Comparison of ENCODE assay signal across 2 cellular contexts in the genomic region with DNA sequence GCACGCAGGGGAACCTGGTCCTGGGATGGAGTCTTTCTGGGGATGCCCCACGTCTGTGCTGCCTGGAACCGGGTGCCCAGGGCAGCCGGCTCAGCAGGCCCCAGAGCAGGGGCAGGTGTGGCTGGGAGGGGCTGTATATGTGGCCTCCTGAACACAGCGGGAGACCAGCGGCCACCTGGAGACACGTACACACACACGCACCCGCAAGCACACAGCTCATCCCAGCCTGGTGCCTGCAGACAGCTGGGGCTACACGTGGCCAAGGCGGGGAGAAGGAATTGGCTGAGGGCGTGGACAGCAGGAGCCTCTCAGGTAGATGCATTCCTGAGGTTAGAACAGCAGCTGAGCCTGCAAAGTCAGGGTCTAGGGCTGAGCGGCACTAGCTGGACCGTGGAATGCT.
TF ChIP-seq lines count a peak whose summit lies in the region.

No MANE protein-coding gene starts in this region.

TF ChIP-seq in SK-N-SH, 30 proteins besides CTCF, POLR2A, EP300 and RAD21 (continued from another document):
- TF ChIP-seq USF2 (IDR thresholded peaks at IDR 0.05; ENCODE audit: borderline replicate concordance, low read depth, low read length): no peak
- no peak for TF ChIP-seq GABPA (IDR thresholded peaks at IDR 0.05; ENCODE audit: low read depth)
- TF ChIP-seq TEAD4 (IDR thresholded peaks at IDR 0.05; ENCODE audit: borderline replicate concordance, insufficient read depth): no peak
- TF ChIP-seq RCOR1 (IDR thresholded peaks at IDR 0.05; ENCODE audit: low read length): no peak

TF ChIP-seq in SK-N-SH treated with all-trans-retinoic acid at 6 μM for 48 hours, 23 proteins besides CTCF, POLR2A, EP300 and RAD21 (continued from another document):
- no peak for TF ChIP-seq SNAI2 (CRISPR knock-in tag; IDR thresholded peaks at IDR 0.05)
- TF ChIP-seq ESRRG (CRISPR knock-in tag; IDR thresholded peaks at IDR 0.05): no peak
